Comparison of ENCODE assay signal across 8 cellular contexts in genomic region chr12:122399592-122400373, GRCh38. TPM values are rescaled to one million over a fixed set of nuclear protein-coding genes. Genes with fewer than 3 reads are reported as not detected.
DNase-seq lines count a peak whose midpoint lies in the region; ATAC-seq, FAIRE-seq and TF ChIP-seq lines count a peak whose summit lies in the region.

No MANE protein-coding gene starts in this region.

- CTCF ChIA-PET in GM10248 (lab: Yijun Ruan, JAX): interaction anchor here (0.8 to 9.9 kb wide), 37 partner anchors 8 to 395 kb away, joined by 3 to 154 read pairs (median 4); partner anchors contain the start of genes CLIP1 and ZCCHC8

- H3K9me3 ChIP-seq in MG63: no peaks in the 10 kb centered on the region
- H3K9me3 ChIP-seq in adrenal gland (replicated peaks in 1 of 3): no peaks in the 10 kb centered on the region
- no peaks in the 10 kb centered on the region for H3K9me3 ChIP-seq in pancreas

- peaks cover 23% of the 10 kb centered on the region for H3K36me3 ChIP-seq in MG63
- H3K36me3 ChIP-seq in adrenal gland (replicated peaks in 1 of 2): no peaks in the 10 kb centered on the region
- H3K36me3 ChIP-seq in pancreas: no peaks in the 10 kb centered on the region

- H3K27ac ChIP-seq in adrenal gland (peak overlapping the region; percentile 91 to 99 (median 94)), pancreas (peak overlapping the region; percentile 67 to 93 (median 84))

- ATAC-seq in SK-N-SH treated with all-trans-retinoic acid at 6 μM for 48 hours (peak; percentile 74), Right ventricle myocardium inferior (peak; percentile 90), pancreas (peak; percentile 92 to 94 (median 93)), HG02981 (IDR thresholded peaks at IDR 0.05; ENCODE audit: unreplicated experiment) (no peak)

- TF ChIP-seq POLR2A in adrenal gland (IDR thresholded peaks at IDR 0.05): no peak

- intact Hi-C loops in adrenal gland (cut with DNase I): loop anchor here in 1 of 2 donors (10.0 kb wide), 1 partner anchor 65 kb away; no protein-coding TSS in a partner anchor
- intact Hi-C loops in Right ventricle myocardium inferior (cut with DNase I): loop anchor here (2.0 kb wide), 2 partner anchors 23 to 71 kb away; partner anchors contain the start of gene CLIP1
- intact Hi-C loops in pancreas (cut with DNase I): loop anchor here in 2 of 3 donors (5.0 kb wide), 2 partner anchors 63 to 73 kb away; no protein-coding TSS in a partner anchor

- H3K4me3 ChIP-seq in MG63 (no peak overlapping the region), adrenal gland (peak overlapping the region in 2 of 4 donors; percentile 6 to 28), pancreas (peak overlapping the region in 2 of 4 donors; percentile 15 to 21)

- POLR2A ChIA-PET in GM10248 (lab: Yijun Ruan, JAX): interaction anchor here (0.6 to 1.9 kb wide), 11 partner anchors 8 to 162 kb away, joined by 3 to 12 read pairs (median 5); partner anchors contain the start of gene ZCCHC8

- FAIRE-seq in pancreas (lab: Jason Lieb, UNC): no peak

- H3K27me3 ChIP-seq in MG63 (no peaks in the 10 kb centered on the region), adrenal gland (no peaks in the 10 kb centered on the region), pancreas (no peaks in the 10 kb centered on the region)

- H3K4me1 ChIP-seq in adrenal gland (replicated peaks in 1 of 2) (peaks cover 24 to 40% of the 10 kb centered on the region in 2 donors), pancreas (peaks cover 5 to 23% (median 20%) of the 10 kb centered on the region in 3 donors)

- TF ChIP-seq CTCF in GM10248 (IDR thresholded peaks at IDR 0.05; ENCODE audit: control extremely low read depth, extremely low read depth, low read depth, missing control alignments) (peak; percentile 60), adrenal gland (IDR thresholded peaks at IDR 0.05) (peak; percentile 36 to 89 (median 74)), pancreas (IDR thresholded peaks at IDR 0.05) (peak in 3 of 4 donors; percentile 42 to 49 (median 48))

- 6 to 12% (median 9%) methylated on average over 14 of the region's 14 CpGs for WGBS in adrenal gland, 4 donors
- 6% methylated on average over 14 of the region's 14 CpGs for WGBS in pancreas, 2 donors

- DNase-seq in GM10248 (ENCODE audit: extremely low spot score) (peak; percentile 77), MG63 (peak; percentile 69), adrenal gland (peak; percentile 80 to 95 (median 89)), Right ventricle myocardium inferior (ENCODE audit: missing footprints) (no peak), pancreas (peak in 4 of 6 donors; percentile 68 to 85 (median 80)), OCI-M2 (lab: John Stamatoyannopoulos, UW; ENCODE audit: unreplicated experiment) (no peak)

TF ChIP-seq in SK-N-SH treated with all-trans-retinoic acid at 6 μM for 48 hours, 23 proteins besides CTCF, POLR2A, EP300 and RAD21:
- TF ChIP-seq ISL1 (CRISPR knock-in tag; IDR thresholded peaks at IDR 0.05): no peak
- TF ChIP-seq ZNF70 (CRISPR knock-in tag; IDR thresholded peaks at IDR 0.05): no peak
- no peak for TF ChIP-seq ZFP30 (CRISPR knock-in tag; IDR thresholded peaks at IDR 0.05)
- TF ChIP-seq ZFP3 (CRISPR knock-in tag; IDR thresholded peaks at IDR 0.05): no peak
- no peak for TF ChIP-seq ZNF8 (CRISPR knock-in tag; IDR thresholded peaks at IDR 0.05)
- TF ChIP-seq TCF4 (CRISPR knock-in tag; IDR thresholded peaks at IDR 0.05; ENCODE audit: borderline replicate concordance): no peak
- TF ChIP-seq PATZ1 (CRISPR knock-in tag; IDR thresholded peaks at IDR 0.05; ENCODE audit: borderline replicate concordance): no peak
- no peak for TF ChIP-seq PPARA (CRISPR knock-in tag; IDR thresholded peaks at IDR 0.05; ENCODE audit: borderline replicate concordance)
- TF ChIP-seq OSR1 (CRISPR knock-in tag; IDR thresholded peaks at IDR 0.05): no peak
- TF ChIP-seq ZNF565 (CRISPR knock-in tag; conservative IDR thresholded peaks at IDR 0.05; ENCODE audit: low read depth): no peak
- no peak for TF ChIP-seq RARB (CRISPR knock-in tag; IDR thresholded peaks at IDR 0.05)
- no peak for TF ChIP-seq GLIS3 (CRISPR knock-in tag; IDR thresholded peaks at IDR 0.05)
- TF ChIP-seq ZC3H10 (CRISPR knock-in tag; IDR thresholded peaks at IDR 0.05): no peak
- TF ChIP-seq ESRRG (CRISPR knock-in tag; IDR thresholded peaks at IDR 0.05): no peak
- no peak for TF ChIP-seq ARNTL (CRISPR knock-in tag; IDR thresholded peaks at IDR 0.05; ENCODE audit: borderline replicate concordance, low read depth)
- TF ChIP-seq CREB5 (CRISPR knock-in tag; IDR thresholded peaks at IDR 0.05; ENCODE audit: low read depth): no peak
- TF ChIP-seq POU6F1 (CRISPR knock-in tag; IDR thresholded peaks at IDR 0.05; ENCODE audit: borderline replicate concordance, low read depth): no peak

RNA-seq across cellular contexts. Expression of gene CLIP1, which starts 22.7 kb away (rescaled TPM):
- total RNA-seq in MG63 (2014; rRNA removed; shearing (Covaris generic); ENCODE audit: low replicate concordance): 23.9 and 75.3 TPM in 2 replicates
- 100 to 1,000 TPM in 3 of 8 donors, 10 to 100 TPM in 5; 50.8 to 134 (median 95.8) TPM for total RNA-seq in adrenal gland
- polyA plus RNA-seq in adrenal gland: 100 to 1,000 TPM in 1 of 3 donors, 10 to 100 TPM in 2; 22.8 to 112 (median 41.0) TPM
- 110 TPM for total RNA-seq in Right ventricle myocardium inferior
- total RNA-seq in pancreas: 10 to 100 TPM; 29.6 to 43.9 (median 35.3) TPM
- polyA plus RNA-seq in pancreas: 10 to 100 TPM; 17.1 to 19.8 TPM

Comparison
In these comparisons a context has a peak if more than half of its experiments do, and no peak if none do; other contexts are left out.
1. DNase-seq: peak in GM10248 (single experiment), MG63 (single experiment), adrenal gland (7 of 7) and pancreas (4 of 6); none in Right ventricle myocardium inferior (single experiment) and OCI-M2 (single experiment).
2. Peak in every context shown above with its lines, with median percentiles within 50 percentile points of each other: CTCF ChIP-seq.